8 cellular contexts compared by ENCODE assay signal in genomic region chr17:50161023-50161910, GRCh38.
A peak's percentile ranks its signal among the peaks of the same experiment; 100 is the strongest.
DNase-seq lines count a peak whose midpoint lies in the region; ATAC-seq and TF ChIP-seq lines count a peak whose summit lies in the region.

No MANE protein-coding gene starts in this region.

- peak; percentile 94 for DNase-seq in Ammon's horn (ENCODE audit: low spot score)
- DNase-seq in NCI-H510A treated with DMSO at 0.1 percent for 48 hours (lab: John Stamatoyannopoulos, UW) = peak; percentile 98
- DNase-seq in activated CD4-positive, alpha-beta T cell treated with anti-CD3 and anti-CD28 coated beads for 24 hours (ENCODE audit: low read depth in 2 of 2) = peak; percentile 94 to 95
- DNase-seq in choroid plexus epithelial cell (ENCODE audit: low read depth) = peak; percentile 90
- DNase-seq in left kidney (ENCODE audit: low read depth, low spot score) = peak; percentile 98
- peak; percentile 94 to 96 for DNase-seq in stimulated activated CD4-positive, alpha-beta T cell treated with anti-CD3 and anti-CD28 coated beads, Interleukin-1b, Interleukin-23, amount 100 ng/mL, for 4 hours (ENCODE audit: low read depth in 2 of 2)

- TF ChIP-seq CTCF in choroid plexus epithelial cell (conservative IDR thresholded peaks at IDR 0.05; ENCODE audit: low read depth, low read length) = peak; percentile 88

- H3K4me3 ChIP-seq in choroid plexus epithelial cell (ENCODE audit: low read depth, low read length) = peak overlapping the region; percentile 63

- ATAC-seq in GM19043 (IDR thresholded peaks at IDR 0.05; ENCODE audit: low read depth, unreplicated experiment) = peak; percentile 79
- ATAC-seq in HG03432 (IDR thresholded peaks at IDR 0.05; ENCODE audit: unreplicated experiment) = peak; percentile 84

Comparison
In these comparisons a context has a peak if more than half of its experiments do, and no peak if none do; other contexts are left out.
1. Peak in every context shown above with its lines: DNase-seq, ATAC-seq and H3K4me3 ChIP-seq.